Comparison of ENCODE assay signal across 28 cellular contexts in the genomic region with DNA sequence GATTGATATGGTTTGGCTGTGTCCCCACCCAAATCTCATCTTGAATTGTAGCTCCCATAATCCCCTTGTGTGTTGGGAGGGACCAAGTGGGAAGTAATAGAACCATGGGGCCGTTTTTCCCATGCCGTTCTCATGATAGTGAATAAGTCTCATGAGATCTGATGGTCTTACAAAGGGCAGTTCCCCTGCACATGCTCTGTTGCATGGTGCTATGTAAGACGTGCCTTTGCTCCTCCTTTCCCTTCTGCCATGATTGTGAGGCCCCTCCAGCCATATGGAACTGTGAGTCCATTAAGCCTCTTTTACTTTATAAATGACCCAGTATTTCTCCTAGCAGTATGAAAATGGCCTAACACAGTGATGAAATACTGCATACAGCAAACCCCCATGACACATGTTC.
"Had no signal": no experiment of that assay in that cellular context is flagged by ENCODE, and none has a peak within 500 bp of the region (broad histone marks: within the 10 kb centered on the region; RNA-seq: fewer than 3 reads in every experiment).

No MANE protein-coding gene starts in this region.

- H3K36me3 ChIP-seq: colonic mucosa, esophagus muscularis mucosa, esophagus squamous epithelium, gastrocnemius medialis, gastroesophageal sphincter, heart left ventricle, heart right ventricle had no signal

- H3K4me3 ChIP-seq: colonic mucosa, coronary artery, dorsolateral prefrontal cortex, esophagus muscularis mucosa, esophagus squamous epithelium, gastrocnemius medialis, gastroesophageal sphincter, heart left ventricle, heart right ventricle had no signal

- DNase-seq: colonic mucosa; cortex of kidney; dermis blood vessel endothelial cell; dorsolateral prefrontal cortex; effector CD4-positive, alpha-beta T cell; effector CD8-positive, alpha-beta T cell; effector memory CD4-positive, alpha-beta T cell; effector memory CD8-positive, alpha-beta T cell; endodermal cell; erythroblast; esophagus squamous epithelium; foreskin fibroblast; foreskin keratinocyte; foreskin melanocyte; gastrocnemius medialis; glutamatergic neuron; head of caudate nucleus; heart left ventricle; heart right ventricle had no signal

- H3K27me3 ChIP-seq: colonic mucosa, esophagus squamous epithelium, foreskin keratinocyte, gastrocnemius medialis, heart right ventricle had no signal

- H3K27ac ChIP-seq: colonic mucosa, coronary artery, dorsolateral prefrontal cortex, epithelial cell of prostate, esophagus muscularis mucosa, esophagus squamous epithelium, foreskin keratinocyte, gastrocnemius medialis, gastroesophageal sphincter, heart left ventricle, heart right ventricle had no signal

- FAIRE-seq: colon, endometrium, endothelial cell of umbilical vein, frontal cortex had no signal

- ATAC-seq: effector memory CD8-positive, alpha-beta T cell; esophagus mucosa; foreskin keratinocyte; gastrocnemius medialis; gastroesophageal sphincter; heart left ventricle; heart right ventricle had no signal

- H3K4me1 ChIP-seq: colonic mucosa, esophagus muscularis mucosa, foreskin keratinocyte, gastrocnemius medialis, gastroesophageal sphincter, heart left ventricle, heart right ventricle had no signal

- H3K9me3 ChIP-seq: colonic mucosa, esophagus muscularis mucosa, esophagus squamous epithelium, gastrocnemius medialis, gastroesophageal sphincter, heart left ventricle, heart right ventricle had no signal
